In the genomic region with DNA sequence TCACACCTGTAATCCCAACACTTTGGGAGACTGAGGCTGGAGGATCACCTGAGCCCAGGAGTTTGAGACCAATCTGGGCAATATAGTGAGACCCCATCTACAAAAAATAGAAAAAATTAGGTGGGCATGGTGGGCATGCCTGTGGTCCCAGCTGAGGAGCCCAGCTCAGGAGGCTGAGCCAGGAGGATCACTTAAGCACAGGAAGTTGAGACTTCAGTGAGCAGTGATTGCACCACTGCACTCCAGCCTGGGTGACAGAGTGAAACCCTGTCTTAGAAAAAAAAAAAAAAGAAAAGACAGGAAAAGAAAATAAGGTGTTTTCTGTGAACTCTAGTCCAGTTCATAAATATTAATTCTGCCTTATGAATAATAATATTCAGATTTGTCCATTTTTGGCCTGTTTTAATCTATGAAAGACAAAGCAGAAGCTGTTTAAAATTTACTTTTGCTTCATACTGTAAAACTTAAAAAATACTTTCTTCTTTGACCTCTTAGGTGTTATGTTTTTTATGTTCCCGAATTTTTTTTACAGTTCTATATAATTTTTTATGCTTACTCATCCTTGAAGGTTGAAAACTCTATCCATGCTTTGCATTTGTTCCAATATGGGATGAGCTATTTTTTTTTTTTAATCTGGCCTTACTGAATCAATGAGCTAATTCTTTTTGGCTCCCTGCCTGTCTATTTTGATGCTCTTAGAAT, we compare ENCODE assay signal across 9 cellular contexts.
"Had no signal": no experiment of that assay in that cellular context is flagged by ENCODE, and none has a peak within 500 bp of the region (broad histone marks: within the 10 kb centered on the region; RNA-seq: fewer than 3 reads in every experiment).

No MANE protein-coding gene starts in this region.

- DNase-seq: activated effector memory CD4-positive, alpha-beta T cell treated with Interleukin-2 at 50 U/mL for 16 hours; activated T-cell treated with anti-CD3 and anti-CD28 coated beads, Interleukin-2, amount 50 U/mL, for 24 hours; cerebellar nuclear complex; effector memory CD8-positive, alpha-beta T cell; hypothalamus; stimulated activated CD4-positive, alpha-beta T cell treated with anti-CD3 and anti-CD28 coated beads, Interleukin-4, amount 100 ng/mL, for 1 hour; stimulated activated CD8-positive, alpha-beta memory T cell treated with anti-CD3 and anti-CD28 coated beads, Interleukin-4, amount 100 ng/mL, for 48 hours; upper lobe of right lung had no signal

- ATAC-seq: effector memory CD8-positive, alpha-beta T cell; natural killer cell treated with Interleukin-12 subunit alpha and Interleukin-12 subunit beta and Interleukin-15 and Interleukin-18, amount 100 ng/mL, for 72 hours; upper lobe of right lung had no signal
